1 cellular context compared by ENCODE assay signal in the genomic region with DNA sequence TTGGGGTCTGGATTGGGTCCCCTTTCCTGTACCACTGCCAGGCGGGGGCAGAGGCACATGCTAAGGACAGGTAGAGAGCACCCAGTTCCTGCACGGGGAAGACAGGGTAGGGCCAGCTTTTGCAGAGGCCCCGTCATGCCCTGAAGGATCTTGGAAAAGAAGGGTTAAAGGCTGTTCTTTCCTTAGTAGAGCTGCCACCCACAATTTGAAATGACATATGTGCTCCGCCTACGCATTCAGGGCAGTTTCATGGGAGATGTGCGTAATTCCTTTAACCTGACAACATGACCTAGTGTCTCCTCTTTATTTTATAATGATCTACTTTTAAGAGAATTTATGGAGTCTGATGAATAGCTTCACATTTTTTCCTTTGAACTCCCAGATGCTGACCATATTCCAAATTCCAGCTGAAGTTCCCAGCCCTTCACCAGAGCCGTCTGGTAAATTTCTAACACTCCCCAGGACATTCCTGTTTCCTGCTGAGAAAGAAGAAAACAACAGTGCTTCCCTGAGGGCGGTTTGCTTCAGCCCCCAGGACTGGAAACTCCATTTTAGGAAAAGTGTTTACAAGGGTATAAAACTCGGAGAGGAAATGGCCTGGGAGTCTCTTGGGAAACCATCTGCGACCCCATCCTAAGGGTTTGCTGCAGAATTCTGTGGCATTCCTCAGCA.
TF ChIP-seq lines count a peak whose summit lies in the region.

No MANE protein-coding gene starts in this region.

TF ChIP-seq in HEK293, 187 proteins besides CTCF, POLR2A, EP300 and RAD21 (continued from another document):
- TF ChIP-seq PRDM6 (tag by site-specific recombination; IDR thresholded peaks at IDR 0.05) = peak; percentile 24; the same call in 1 of the 2 replicates
- peak; percentile 27; the same call in 1 of the 2 replicates for TF ChIP-seq ZNF341 (tag by site-specific recombination; IDR thresholded peaks at IDR 0.05; ENCODE audit: low read depth)
- no peak for TF ChIP-seq ZNF529 (tag by site-specific recombination; IDR thresholded peaks at IDR 0.05; ENCODE audit: insufficient replicate concordance)
- TF ChIP-seq ZNF449 (tag by site-specific recombination; IDR thresholded peaks at IDR 0.05) = no peak
- no peak for TF ChIP-seq ZNF324 (tag by site-specific recombination; IDR thresholded peaks at IDR 0.05)
- no peak for TF ChIP-seq ZNF433 (tag by site-specific recombination; IDR thresholded peaks at IDR 0.05; ENCODE audit: low read depth)
- TF ChIP-seq ZNF596 (tag by site-specific recombination; IDR thresholded peaks at IDR 0.05) = no peak
- TF ChIP-seq, protein P1, sequence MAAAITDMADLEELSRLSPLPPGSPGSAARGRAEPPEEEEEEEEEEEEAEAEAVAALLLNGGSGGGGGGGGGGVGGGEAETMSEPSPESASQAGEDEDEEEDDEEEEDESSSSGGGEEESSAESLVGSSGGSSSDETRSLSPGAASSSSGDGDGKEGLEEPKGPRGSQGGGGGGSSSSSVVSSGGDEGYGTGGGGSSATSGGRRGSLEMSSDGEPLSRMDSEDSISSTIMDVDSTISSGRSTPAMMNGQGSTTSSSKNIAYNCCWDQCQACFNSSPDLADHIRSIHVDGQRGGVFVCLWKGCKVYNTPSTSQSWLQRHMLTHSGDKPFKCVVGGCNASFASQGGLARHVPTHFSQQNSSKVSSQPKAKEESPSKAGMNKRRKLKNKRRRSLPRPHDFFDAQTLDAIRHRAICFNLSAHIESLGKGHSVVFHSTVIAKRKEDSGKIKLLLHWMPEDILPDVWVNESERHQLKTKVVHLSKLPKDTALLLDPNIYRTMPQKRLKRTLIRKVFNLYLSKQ (tag by site-specific recombination; IDR thresholded peaks at IDR 0.05; ENCODE audit: borderline replicate concordance) = no peak
- TF ChIP-seq ZNF544 (tag by site-specific recombination; IDR thresholded peaks at IDR 0.05) = no peak
- TF ChIP-seq ZNF146 (tag by site-specific recombination; IDR thresholded peaks at IDR 0.05) = no peak
- no peak for TF ChIP-seq ZNF747 (tag by site-specific recombination; IDR thresholded peaks at IDR 0.05)
- no peak for TF ChIP-seq ZNF521 (tag by site-specific recombination; IDR thresholded peaks at IDR 0.05)
- TF ChIP-seq ZNF654 (tag by site-specific recombination; IDR thresholded peaks at IDR 0.05; ENCODE audit: low read depth) = no peak
- no peak for TF ChIP-seq ZBTB10 (tag by site-specific recombination; IDR thresholded peaks at IDR 0.05)
- no peak for TF ChIP-seq ZNF792 (tag by site-specific recombination; IDR thresholded peaks at IDR 0.05)
- no peak for TF ChIP-seq RBAK (tag by site-specific recombination; IDR thresholded peaks at IDR 0.05)
- TF ChIP-seq, protein P2, sequence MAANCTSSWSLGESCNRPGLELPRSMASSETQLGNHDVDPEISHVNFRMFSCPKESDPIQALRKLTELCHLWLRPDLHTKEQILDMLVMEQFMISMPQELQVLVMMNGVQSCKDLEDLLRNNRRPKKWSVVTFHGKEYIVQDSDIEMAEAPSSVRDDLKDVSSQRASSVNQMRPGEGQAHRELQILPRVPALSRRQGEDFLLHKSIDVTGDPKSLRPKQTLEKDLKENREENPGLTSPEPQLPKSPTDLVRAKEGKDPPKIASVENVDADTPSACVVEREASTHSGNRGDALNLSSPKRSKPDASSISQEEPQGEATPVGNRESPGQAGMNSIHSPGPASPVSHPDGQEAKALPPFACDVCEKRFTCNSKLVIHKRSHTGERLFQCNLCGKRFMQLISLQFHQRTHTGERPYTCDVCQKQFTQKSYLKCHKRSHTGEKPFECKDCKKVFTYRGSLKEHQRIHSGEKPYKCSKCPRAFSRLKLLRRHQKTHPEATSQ (tag by site-specific recombination; IDR thresholded peaks at IDR 0.05) = no peak
- TF ChIP-seq, protein P3, sequence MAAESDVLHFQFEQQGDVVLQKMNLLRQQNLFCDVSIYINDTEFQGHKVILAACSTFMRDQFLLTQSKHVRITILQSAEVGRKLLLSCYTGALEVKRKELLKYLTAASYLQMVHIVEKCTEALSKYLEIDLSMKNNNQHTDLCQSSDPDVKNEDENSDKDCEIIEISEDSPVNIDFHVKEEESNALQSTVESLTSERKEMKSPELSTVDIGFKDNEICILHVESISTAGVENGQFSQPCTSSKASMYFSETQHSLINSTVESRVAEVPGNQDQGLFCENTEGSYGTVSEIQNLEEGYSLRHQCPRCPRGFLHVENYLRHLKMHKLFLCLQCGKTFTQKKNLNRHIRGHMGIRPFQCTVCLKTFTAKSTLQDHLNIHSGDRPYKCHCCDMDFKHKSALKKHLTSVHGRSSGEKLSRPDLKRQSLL (tag by site-specific recombination; IDR thresholded peaks at IDR 0.05) = no peak
- TF ChIP-seq BCL11A (tag by site-specific recombination; IDR thresholded peaks at IDR 0.05; ENCODE audit: low read depth) = no peak
- no peak for TF ChIP-seq ZBTB7A (tag by site-specific recombination; IDR thresholded peaks at IDR 0.05; ENCODE audit: low read depth)
- TF ChIP-seq ZNF621 (tag by site-specific recombination; IDR thresholded peaks at IDR 0.05) = no peak
- no peak for TF ChIP-seq ZBTB20 (tag by site-specific recombination; IDR thresholded peaks at IDR 0.05)
- TF ChIP-seq ZNF580 (tag by site-specific recombination; IDR thresholded peaks at IDR 0.05) = no peak
- TF ChIP-seq ZNF223 (tag by site-specific recombination; IDR thresholded peaks at IDR 0.05) = no peak
- no peak for TF ChIP-seq ZBTB1 (tag by site-specific recombination; IDR thresholded peaks at IDR 0.05)
- TF ChIP-seq ZFP37 (tag by site-specific recombination; IDR thresholded peaks at IDR 0.05) = no peak
- no peak for TF ChIP-seq ZNF394 (tag by site-specific recombination; IDR thresholded peaks at IDR 0.05; ENCODE audit: borderline replicate concordance)
- no peak for TF ChIP-seq ZNF785 (tag by site-specific recombination; IDR thresholded peaks at IDR 0.05)
- TF ChIP-seq, protein P4, sequence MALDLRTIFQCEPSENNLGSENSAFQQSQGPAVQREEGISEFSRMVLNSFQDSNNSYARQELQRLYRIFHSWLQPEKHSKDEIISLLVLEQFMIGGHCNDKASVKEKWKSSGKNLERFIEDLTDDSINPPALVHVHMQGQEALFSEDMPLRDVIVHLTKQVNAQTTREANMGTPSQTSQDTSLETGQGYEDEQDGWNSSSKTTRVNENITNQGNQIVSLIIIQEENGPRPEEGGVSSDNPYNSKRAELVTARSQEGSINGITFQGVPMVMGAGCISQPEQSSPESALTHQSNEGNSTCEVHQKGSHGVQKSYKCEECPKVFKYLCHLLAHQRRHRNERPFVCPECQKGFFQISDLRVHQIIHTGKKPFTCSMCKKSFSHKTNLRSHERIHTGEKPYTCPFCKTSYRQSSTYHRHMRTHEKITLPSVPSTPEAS (tag by site-specific recombination; IDR thresholded peaks at IDR 0.05) = no peak
- TF ChIP-seq ZFP41 (tag by site-specific recombination; IDR thresholded peaks at IDR 0.05; ENCODE audit: borderline replicate concordance) = no peak
- TF ChIP-seq OVOL3 (tag by site-specific recombination; IDR thresholded peaks at IDR 0.05) = no peak
TF ChIP-seq in HEK293: peak in this region for 8.
